In genomic region chr11:44658451-44658850, GRCh38 we compare ENCODE assay signal across 9 cellular contexts.
A peak's percentile ranks its signal among the peaks of the same experiment; 100 is the strongest.
DNase-seq lines count a peak whose midpoint lies in the region; ATAC-seq and TF ChIP-seq lines count a peak whose summit lies in the region.
"Had no signal": no experiment of that assay in that cellular context is flagged by ENCODE, and none has a peak within 500 bp of the region (broad histone marks: within the 10 kb centered on the region; RNA-seq: fewer than 3 reads in every experiment).

No MANE protein-coding gene starts in this region.

- intact Hi-C loops in activated T-helper 2 cell treated with anti-CD3 and anti-CD28 coated beads, Interferon-gamma antibody, Interleukin-2, Interleukin-4, amounts not matched to agents 10 μg/mL and 5 μg/mL and 100 μg/mL, durations not matched to agents 14 hours and 24 hours and 36 hours (cut with micrococcal nuclease), result no loop called here

- H3K27ac ChIP-seq in brain microvascular endothelial cell, result no peak overlapping the region

- H3K9me3 Mint-ChIP-seq in neural crest cell, result peaks cover 2% of the 10 kb centered on the region
- H3K9me3 Mint-ChIP-seq in activated T-helper 2 cell treated with anti-CD3 and anti-CD28 coated beads, Interferon-gamma antibody, Interleukin-2, Interleukin-4, amounts not matched to agents 10 μg/mL and 5 μg/mL and 100 μg/mL, durations not matched to agents 14 hours and 24 hours and 36 hours, result peaks cover 4% of the 10 kb centered on the region

- peaks cover 2% of the 10 kb centered on the region for H3K27me3 Mint-ChIP-seq in neural crest cell (ENCODE audit: low read depth)
- peaks cover 12% of the 10 kb centered on the region for H3K27me3 Mint-ChIP-seq in activated T-helper 2 cell treated with anti-CD3 and anti-CD28 coated beads, Interferon-gamma antibody, Interleukin-2, Interleukin-4, amounts not matched to agents 10 μg/mL and 5 μg/mL and 100 μg/mL, durations not matched to agents 14 hours and 24 hours and 36 hours (ENCODE audit: low read depth)

- H3K36me3 ChIP-seq in brain microvascular endothelial cell (replicated peaks), result no peaks in the 10 kb centered on the region

- in situ Hi-C loops in brain microvascular endothelial cell (cut with HindIII; ENCODE audit: low pct_ligation_motif_present, low sequenced_read_pairs), result no loop called here

- DNase-seq in NCI-H2171 treated with DMSO at 0.1 percent for 48 hours (lab: John Stamatoyannopoulos, UW) (peak; percentile 23), NCI-H2171 (lab: John Stamatoyannopoulos, UW) (no peak), NCI-H1694 (lab: John Stamatoyannopoulos, UW) (peak; percentile 40), brain microvascular endothelial cell (peak; percentile 25), neural crest cell (ENCODE audit: low read depth, low spot score) (no peak), NCI-H226 (no peak)
- no peak for DNase-seq in activated T-helper 2 cell treated with anti-CD3 and anti-CD28 coated beads, Interferon-gamma antibody, Interleukin-2, Interleukin-4, amounts not matched to agents 10 μg/mL and 5 μg/mL and 100 μg/mL, durations not matched to agents 14 hours and 24 hours and 36 hours (ENCODE audit: low spot score)

- TF ChIP-seq POLR2A in GM18505 (IDR thresholded peaks at IDR 0.05; ENCODE audit: borderline replicate concordance, extremely low read depth, insufficient read depth, insufficient read length), result no peak

- H3K4me1 Mint-ChIP-seq in neural crest cell, result peaks cover 20% of the 10 kb centered on the region
- peaks cover 6% of the 10 kb centered on the region for H3K4me1 Mint-ChIP-seq in activated T-helper 2 cell treated with anti-CD3 and anti-CD28 coated beads, Interferon-gamma antibody, Interleukin-2, Interleukin-4, amounts not matched to agents 10 μg/mL and 5 μg/mL and 100 μg/mL, durations not matched to agents 14 hours and 24 hours and 36 hours (ENCODE audit: low read depth)

- no peaks in the 10 kb centered on the region for H3K36me3 Mint-ChIP-seq in neural crest cell (ENCODE audit: low read depth)
- no peaks in the 10 kb centered on the region for H3K36me3 Mint-ChIP-seq in activated T-helper 2 cell treated with anti-CD3 and anti-CD28 coated beads, Interferon-gamma antibody, Interleukin-2, Interleukin-4, amounts not matched to agents 10 μg/mL and 5 μg/mL and 100 μg/mL, durations not matched to agents 14 hours and 24 hours and 36 hours (ENCODE audit: low read depth)

- H3K4me3 Mint-ChIP-seq in neural crest cell, result no peak overlapping the region
- H3K4me3 Mint-ChIP-seq in activated T-helper 2 cell treated with anti-CD3 and anti-CD28 coated beads, Interferon-gamma antibody, Interleukin-2, Interleukin-4, amounts not matched to agents 10 μg/mL and 5 μg/mL and 100 μg/mL, durations not matched to agents 14 hours and 24 hours and 36 hours (ENCODE audit: low read depth), result no peak overlapping the region
- H3K4me3 Mint-ChIP-seq: nephron had no signal

- H3K27ac Mint-ChIP-seq in neural crest cell (ENCODE audit: unreplicated experiment), result no peak overlapping the region
- no peak overlapping the region for H3K27ac Mint-ChIP-seq in activated T-helper 2 cell treated with anti-CD3 and anti-CD28 coated beads, Interferon-gamma antibody, Interleukin-2, Interleukin-4, amounts not matched to agents 10 μg/mL and 5 μg/mL and 100 μg/mL, durations not matched to agents 14 hours and 24 hours and 36 hours

- TF ChIP-seq CTCF in brain microvascular endothelial cell (IDR thresholded peaks at IDR 0.05; ENCODE audit: low read depth, low read length, missing control alignments), result peak; percentile 45
- peak; percentile 43 for TF ChIP-seq CTCF in neural crest cell (conservative IDR thresholded peaks at IDR 0.05)

- no peak overlapping the region for H3K4me3 ChIP-seq in brain microvascular endothelial cell (ENCODE audit: low read depth, low read length)

- ATAC-seq in GM18505 (IDR thresholded peaks at IDR 0.05; ENCODE audit: unreplicated experiment), result no peak

- no peaks in the 10 kb centered on the region for H3K27me3 ChIP-seq in brain microvascular endothelial cell (replicated peaks)

Comparison
In these comparisons a context has a peak if more than half of its experiments do, and no peak if none do; other contexts are left out.
1. DNase-seq: peak in NCI-H2171 treated with DMSO at 0.1 percent for 48 hours (single experiment), NCI-H1694 (single experiment) and brain microvascular endothelial cell (single experiment); none in NCI-H2171 (single experiment), neural crest cell (single experiment), activated T-helper 2 cell treated with anti-CD3 and anti-CD28 coated beads, Interferon-gamma antibody, Interleukin-2, Interleukin-4, amounts not matched to agents 10 μg/mL and 5 μg/mL and 100 μg/mL, durations not matched to agents 14 hours and 24 hours and 36 hours (single experiment) and NCI-H226 (single experiment).